ENCODE assay signal across 27 cellular contexts in the genomic region with DNA sequence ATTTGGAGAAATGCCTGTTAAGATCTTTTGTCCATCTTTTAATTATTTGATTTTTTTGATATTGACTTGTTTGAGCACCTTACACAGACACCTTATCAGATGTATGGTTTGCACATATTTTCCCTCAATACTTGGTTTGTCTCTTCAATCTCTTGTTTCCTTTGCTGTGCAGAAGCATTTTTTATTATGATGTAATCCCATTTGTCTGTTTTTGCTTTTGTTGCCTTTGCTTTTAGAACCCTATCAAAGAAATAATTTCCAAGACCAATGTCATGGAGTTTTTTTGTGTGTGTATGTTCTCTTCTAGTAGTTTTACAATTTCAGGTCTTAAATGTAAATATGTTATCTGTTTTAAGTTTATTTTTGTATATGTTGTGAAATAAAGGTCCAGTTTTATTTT.
"Had no signal": no experiment of that assay in that cellular context is flagged by ENCODE, and none has a peak within 500 bp of the region (broad histone marks: within the 10 kb centered on the region; RNA-seq: fewer than 3 reads in every experiment).

No MANE protein-coding gene starts in this region.

- H3K27me3 ChIP-seq: stomach, suprapubic skin, testis, thyroid gland, tibial artery, tibial nerve, transverse colon, upper lobe of left lung, upper lobe of right lung, uterus, vagina had no signal

- H3K4me3 ChIP-seq: stomach, suprapubic skin, testis, thoracic aorta, thyroid gland, tibial artery, tibial nerve, transverse colon, upper lobe of left lung, upper lobe of right lung, uterus, vagina had no signal

- H3K36me3 ChIP-seq: stomach, suprapubic skin, thoracic aorta, thyroid gland, tibial artery, tibial nerve, transverse colon, upper lobe of left lung, upper lobe of right lung, uterus, vagina had no signal

- FAIRE-seq: urothelium cell line had no signal

- H3K9me3 ChIP-seq: stomach, suprapubic skin, testis, thoracic aorta, thyroid gland, tibial artery, tibial nerve, transverse colon, upper lobe of left lung, upper lobe of right lung, uterus, vagina had no signal

- DNase-seq: stimulated activated CD4-positive, alpha-beta T cell treated with anti-CD3 and anti-CD28 coated beads, Interleukin-2, amount 100 ng/mL, for 48 hours; stimulated activated CD4-positive, alpha-beta T cell treated with anti-CD3 and anti-CD28 coated beads, Interleukin-4, amount 100 ng/mL, for 1 hour; stimulated activated CD4-positive, alpha-beta T cell treated with anti-CD3 and anti-CD28 coated beads, Interleukin-4, amount 100 ng/mL, for 24 hours; stimulated activated CD4-positive, alpha-beta T cell treated with anti-CD3 and anti-CD28 coated beads, Interleukin-4, amount 100 ng/mL, for 4 hours; stimulated activated CD8-positive, alpha-beta memory T cell treated with anti-CD3 and anti-CD28 coated beads, Interleukin-4, amount 100 ng/mL, for 48 hours; stimulated activated naive B cell treated with anti-CD40 and anti-IgM and Interleukin-4, amounts not matched to agents 10 μg/mL and 1 μg/mL and 100 μg/mL, for 72 hours; stimulated activated naive CD4-positive, alpha-beta T cell; stimulated activated naive CD4-positive, alpha-beta T cell treated with Interleukin-2 at 50 U/mL for 16 hours; stimulated activated naive CD8-positive, alpha-beta T cell treated with anti-CD3 and anti-CD28 coated beads, Interleukin-15, amount 100 ng/mL, for 72 hours; stimulated activated naive CD8-positive, alpha-beta T cell treated with anti-CD3 and anti-CD28 coated beads, Interleukin-15, Interleukin-2, amounts not matched to agents 100 U/mL and 50 U/mL, for 24 hours; stomach; substantia nigra; testis; thyroid gland; tibial artery; transverse colon; trophoblast cell; upper lobe of left lung; upper lobe of right lung; uterus had no signal

- H3K4me1 ChIP-seq: stomach, suprapubic skin, testis, thyroid gland, tibial artery, tibial nerve, transverse colon, upper lobe of left lung, upper lobe of right lung, uterus, vagina had no signal

- ATAC-seq: stimulated activated effector memory CD8-positive, alpha-beta T cell treated with anti-CD3 and anti-CD28 coated beads, Interleukin-12 subunit alpha, Interleukin-12 subunit beta, amount 100 ng/mL, for 72 hours; stimulated activated memory B cell treated with anti-CD40 and anti-IgM and Interleukin-4, amounts not matched to agents 10 μg/mL and 1 μg/mL and 100 μg/mL, for 72 hours; stimulated activated naive B cell treated with anti-CD40 and anti-IgM and Interleukin-4, amounts not matched to agents 10 μg/mL and 1 μg/mL and 100 μg/mL, for 72 hours; stimulated activated naive CD8-positive, alpha-beta T cell treated with anti-CD3 and anti-CD28 coated beads, Interleukin-15, amount 100 ng/mL, for 72 hours; stimulated activated naive CD8-positive, alpha-beta T cell treated with anti-CD3 and anti-CD28 coated beads, Interleukin-15, Interleukin-2, amounts not matched to agents 100 U/mL and 50 U/mL, for 24 hours; upper lobe of right lung had no signal

- H3K27ac ChIP-seq: stomach, suprapubic skin, testis, thoracic aorta, thyroid gland, tibial artery, tibial nerve, transverse colon, upper lobe of left lung, upper lobe of right lung, uterus, vagina had no signal
